Comparison of ENCODE assay signal across 20 cellular contexts in the genomic region with DNA sequence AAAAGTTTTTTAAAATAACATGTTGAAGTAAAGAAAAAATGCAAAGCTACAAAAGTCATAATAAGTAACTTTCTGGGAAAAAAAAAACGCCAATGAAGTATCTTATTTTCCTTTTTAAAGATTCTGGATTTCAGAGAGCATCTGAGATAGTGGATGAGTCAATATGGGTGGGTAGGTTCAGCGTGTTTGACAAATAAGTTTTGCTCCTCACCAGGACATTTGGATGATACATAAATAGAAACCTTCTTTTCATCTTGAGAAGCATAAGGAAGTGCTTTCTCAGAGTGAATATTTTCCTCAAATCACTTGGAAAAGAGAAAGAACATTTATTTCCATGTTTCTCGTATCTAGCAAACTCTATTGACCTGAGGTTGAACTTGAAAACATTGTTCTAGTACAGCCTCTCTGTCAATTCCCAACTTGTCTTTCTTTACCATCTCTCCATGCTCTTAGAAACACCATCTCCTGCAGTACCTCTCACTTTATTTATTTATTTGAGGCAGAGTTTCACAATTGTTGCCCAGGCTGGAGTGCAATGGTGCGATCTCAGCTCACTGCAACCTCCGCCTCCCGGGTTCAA.
"Had no signal": no experiment of that assay in that cellular context is flagged by ENCODE, and none has a peak within 500 bp of the region (broad histone marks: within the 10 kb centered on the region; RNA-seq: fewer than 3 reads in every experiment).

No MANE protein-coding gene starts in this region.

- H3K4me1 Mint-ChIP-seq: natural killer cell; stimulated activated naive B cell treated with anti-CD40 and anti-IgM and Interleukin-4, amounts not matched to agents 10 μg/mL and 1 μg/mL and 100 μg/mL, for 72 hours had no signal

- H3K27me3 ChIP-seq: brain microvascular endothelial cell, tibial nerve had no signal

- H3K36me3 Mint-ChIP-seq: natural killer cell; stimulated activated naive B cell treated with anti-CD40 and anti-IgM and Interleukin-4, amounts not matched to agents 10 μg/mL and 1 μg/mL and 100 μg/mL, for 72 hours had no signal

- H3K4me3 ChIP-seq: left ventricle myocardium inferior, mucosa of descending colon, tibial nerve had no signal

- H3K4me1 ChIP-seq: left ventricle myocardium inferior had no signal

- H3K27ac ChIP-seq: brain microvascular endothelial cell, left ventricle myocardium inferior, VCaP had no signal

- H3K27ac Mint-ChIP-seq: natural killer cell; stimulated activated naive B cell treated with anti-CD40 and anti-IgM and Interleukin-4, amounts not matched to agents 10 μg/mL and 1 μg/mL and 100 μg/mL, for 72 hours had no signal

- H3K9me3 Mint-ChIP-seq: activated CD4-positive, alpha-beta memory T cell treated with anti-CD3 and anti-CD28 coated beads, Interleukin-2, amount 10 ng/mL, durations not matched to agents 7 days and 5 days; activated T-cell treated with anti-CD3 and anti-CD28 coated beads, Interleukin-2, amount 50 U/mL, for 24 hours; natural killer cell; stimulated activated naive B cell treated with anti-CD40 and anti-IgM and Interleukin-4, amounts not matched to agents 10 μg/mL and 1 μg/mL and 100 μg/mL, for 72 hours had no signal

- H3K36me3 ChIP-seq: brain microvascular endothelial cell, left ventricle myocardium inferior, tibial nerve had no signal

- DNase-seq: activated CD4-positive, alpha-beta memory T cell treated with anti-CD3 and anti-CD28 coated beads, Interleukin-2, amount 10 ng/mL, durations not matched to agents 7 days and 5 days; activated CD4-positive, alpha-beta T cell treated with anti-CD3 and anti-CD28 coated beads for 1 hour; activated T-cell treated with anti-CD3 and anti-CD28 coated beads, Interleukin-2, amount 50 U/mL, for 24 hours; amygdala; brain microvascular endothelial cell; cerebellar nuclear complex; effector CD8-positive, alpha-beta T cell; hippocampal formation; kidney; left ventricle myocardium inferior; natural killer cell; posterior cingulate gyrus; retina; stimulated activated CD4-positive, alpha-beta T cell treated with anti-CD3 and anti-CD28 coated beads, Interleukin-4, amount 100 ng/mL, for 1 hour; stimulated activated naive B cell treated with anti-CD40 and anti-IgM and Interleukin-4, amounts not matched to agents 10 μg/mL and 1 μg/mL and 100 μg/mL, for 72 hours; T1000 had no signal

- ATAC-seq: stimulated activated naive B cell treated with anti-CD40 and anti-IgM and Interleukin-4, amounts not matched to agents 10 μg/mL and 1 μg/mL and 100 μg/mL, for 72 hours had no signal

- H3K9me3 ChIP-seq: left ventricle myocardium inferior, mucosa of descending colon, tibial nerve had no signal

- H3K4me3 Mint-ChIP-seq: activated CD4-positive, alpha-beta memory T cell treated with anti-CD3 and anti-CD28 coated beads, Interleukin-2, amount 10 ng/mL, durations not matched to agents 7 days and 5 days; natural killer cell; stimulated activated naive B cell treated with anti-CD40 and anti-IgM and Interleukin-4, amounts not matched to agents 10 μg/mL and 1 μg/mL and 100 μg/mL, for 72 hours had no signal

- H3K27me3 Mint-ChIP-seq: activated CD4-positive, alpha-beta memory T cell treated with anti-CD3 and anti-CD28 coated beads, Interleukin-2, amount 10 ng/mL, durations not matched to agents 7 days and 5 days; activated naive CD8-positive, alpha-beta T cell; activated T-cell treated with anti-CD3 and anti-CD28 coated beads, Interleukin-2, amount 50 U/mL, for 24 hours; stimulated activated naive B cell treated with anti-CD40 and anti-IgM and Interleukin-4, amounts not matched to agents 10 μg/mL and 1 μg/mL and 100 μg/mL, for 72 hours had no signal
